Comparison of ENCODE assay signal across 14 cellular contexts in genomic region chr4:172850838-172851237, GRCh38.
DNase-seq lines count a peak whose midpoint lies in the region; ATAC-seq and TF ChIP-seq lines count a peak whose summit lies in the region.
"Had no signal": no experiment of that assay in that cellular context is flagged by ENCODE, and none has a peak within 500 bp of the region (broad histone marks: within the 10 kb centered on the region; RNA-seq: fewer than 3 reads in every experiment).

No MANE protein-coding gene starts in this region.

- WGBS in heart right ventricle, 2 donors: 37 to 38% methylated on average over 1 of the region's 1 CpG

- DNase-seq in AG04450 (ENCODE audit: low read depth, low spot score) (peak; percentile 78), HFF-Myc (ENCODE audit: extremely low read depth, low read depth) (peak; percentile 82), amniotic epithelial cell (ENCODE audit: low read depth) (peak; percentile 77), foreskin keratinocyte (peak; percentile 74 to 89), heart right ventricle (no peak), SKM-1 treated with dmso at 0.1 percent for 144 hours (lab: John Stamatoyannopoulos, UW; ENCODE audit: unreplicated experiment) (no peak), right atrium auricular region (ENCODE audit: low spot score) (no peak)
- DNase-seq: activated CD4-positive, alpha-beta T cell treated with anti-CD3 and anti-CD28 coated beads for 36 hours; CD4-positive, CD25-positive, alpha-beta regulatory T cell; H9; hypothalamus; psoas muscle had no signal

- H3K4me3 ChIP-seq in AG04450 (ENCODE audit: low read depth, low read length): no peak overlapping the region
- H3K4me3 ChIP-seq in HFF-Myc (replicated peaks; ENCODE audit: low read depth, low read length): no peak overlapping the region
- H3K4me3 ChIP-seq in heart right ventricle: no peak overlapping the region
- no peak overlapping the region for H3K4me3 ChIP-seq in right atrium auricular region
- H3K4me3 ChIP-seq: psoas muscle, tibial nerve had no signal

- ATAC-seq in foreskin keratinocyte (peak; percentile 97), heart right ventricle (no peak), HG03442 (IDR thresholded peaks at IDR 0.05; ENCODE audit: unreplicated experiment) (no peak)
- ATAC-seq: activated CD4-positive, alpha-beta T cell treated with anti-CD3 and anti-CD28 coated beads for 36 hours; psoas muscle had no signal

- H3K4me1 ChIP-seq in foreskin keratinocyte (peaks cover 19% of the 10 kb centered on the region), heart right ventricle (no peaks in the 10 kb centered on the region), right atrium auricular region (no peaks in the 10 kb centered on the region)
- H3K4me1 ChIP-seq: psoas muscle, tibial nerve had no signal

- no peaks in the 10 kb centered on the region for H3K9me3 ChIP-seq in AG04450 (ENCODE audit: control insufficient read depth, insufficient read depth, low read length)
- H3K9me3 ChIP-seq in heart right ventricle: no peaks in the 10 kb centered on the region
- no peaks in the 10 kb centered on the region for H3K9me3 ChIP-seq in right atrium auricular region
- H3K9me3 ChIP-seq: psoas muscle, tibial nerve had no signal

- H3K36me3 ChIP-seq in heart right ventricle: no peaks in the 10 kb centered on the region
- H3K36me3 ChIP-seq in right atrium auricular region: no peaks in the 10 kb centered on the region
- H3K36me3 ChIP-seq: tibial nerve had no signal

- POLR2A ChIA-PET in AG04450 (lab: Yijun Ruan, JAX): interaction anchor here (0.6 kb wide), 1 partner anchor 484 kb away, joined by 3 read pairs; the partner anchor contains the start of gene HMGB2

- H3K27me3 ChIP-seq in AG04450 (ENCODE audit: control insufficient read depth, insufficient read depth, low read length) (no peaks in the 10 kb centered on the region), foreskin keratinocyte (no peaks in the 10 kb centered on the region), heart right ventricle (no peaks in the 10 kb centered on the region), right atrium auricular region (no peaks in the 10 kb centered on the region)
- H3K27me3 ChIP-seq: tibial nerve had no signal

- CTCF ChIA-PET in AG04450 (lab: Charles Lee): interaction anchor here (1.0 to 1.6 kb wide), 2 partner anchors 163 to 407 kb away, joined by 4 read pairs; no protein-coding TSS in a partner anchor

- intact Hi-C loops in heart right ventricle (cut with DNase I): no loop called here

- TF ChIP-seq CTCF in AG04450 (IDR thresholded peaks at IDR 0.05; ENCODE audit: low read depth, low read length): no peak
- TF ChIP-seq CTCF in HFF-Myc (IDR thresholded peaks at IDR 0.05; ENCODE audit: low read depth, low read length, missing control alignments): no peak
- no peak for TF ChIP-seq CTCF in foreskin keratinocyte (conservative IDR thresholded peaks at IDR 0.05)
- TF ChIP-seq CTCF in heart right ventricle (IDR thresholded peaks at IDR 0.05): no peak
- no peak for TF ChIP-seq CTCF in right atrium auricular region (IDR thresholded peaks at IDR 0.05)

- H3K27ac ChIP-seq in AG04450 (ENCODE audit: low read depth, low read length): peak overlapping the region; percentile 50
- H3K27ac ChIP-seq in foreskin keratinocyte: peak overlapping the region; percentile 89
- no peak overlapping the region for H3K27ac ChIP-seq in heart right ventricle
- no peak overlapping the region for H3K27ac ChIP-seq in right atrium auricular region
- H3K27ac ChIP-seq: psoas muscle, tibial nerve had no signal

Comparison
In these comparisons a context has a peak if more than half of its experiments do, and no peak if none do; other contexts are left out.
1. DNase-seq: peak in AG04450 (single experiment), HFF-Myc (single experiment), amniotic epithelial cell (single experiment) and foreskin keratinocyte (2 of 2); none in heart right ventricle (0 of 2), SKM-1 treated with dmso at 0.1 percent for 144 hours (single experiment) and right atrium auricular region (single experiment).
2. H3K27ac ChIP-seq: peak in AG04450 (single experiment) and foreskin keratinocyte (single experiment); none in heart right ventricle (0 of 10) and right atrium auricular region (0 of 2).